In the genomic region with DNA sequence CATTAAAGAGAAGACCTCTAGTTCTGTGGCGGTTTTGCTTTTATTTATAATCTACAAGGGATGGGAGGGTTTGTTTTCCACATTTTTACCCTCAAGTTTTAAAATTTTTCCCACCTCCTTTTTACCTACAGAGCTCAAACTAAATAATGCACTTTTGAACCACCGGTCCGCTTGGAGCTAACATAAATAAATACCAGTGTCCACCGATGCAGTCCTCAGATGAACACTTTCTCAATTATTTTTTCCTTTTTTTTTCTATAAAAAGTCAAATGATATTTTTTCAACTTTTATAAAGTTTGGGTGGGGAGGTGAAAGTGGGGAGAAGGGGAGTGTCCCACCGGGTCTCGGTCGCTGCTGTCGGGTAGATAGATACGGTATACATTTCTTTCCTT, we compare ENCODE assay signal across 12 cellular contexts. TPM values are rescaled to one million over a fixed set of nuclear protein-coding genes. Genes with fewer than 3 reads are reported as not detected.
DNase-seq lines count a peak whose midpoint lies in the region; ATAC-seq and TF ChIP-seq lines count a peak whose summit lies in the region.
"Had no signal": no experiment of that assay in that cellular context is flagged by ENCODE, and none has a peak within 500 bp of the region (broad histone marks: within the 10 kb centered on the region; RNA-seq: fewer than 3 reads in every experiment).

No MANE protein-coding gene starts in this region.

- no peaks in the 10 kb centered on the region for H3K9me3 Mint-ChIP-seq in activated naive CD4-positive, alpha-beta T cell treated with anti-CD3 and anti-CD28 coated beads, Interleukin-2, amount 50 U/mL, for 72 hours

- no peaks in the 10 kb centered on the region for H3K9me3 ChIP-seq in osteoblast (ENCODE audit: low read depth, low read length)

- no peak for ATAC-seq in activated naive CD4-positive, alpha-beta T cell treated with anti-CD3 and anti-CD28 coated beads, Interleukin-2, amount 50 U/mL, for 72 hours

- H4K20me1 ChIP-seq in osteoblast (ENCODE audit: insufficient read depth, low read length) = peaks cover 22% of the 10 kb centered on the region

- CTCF ChIA-PET in AG04449 (lab: Yijun Ruan, JAX) (interaction anchor here (0.7 to 5.0 kb wide), 10 partner anchors 16 to 1713 kb away, joined by 3 to 32 read pairs (median 4); no protein-coding TSS in a partner anchor), RWPE1 (lab: Yijun Ruan, JAX) (interaction anchor here (0.5 to 0.8 kb wide), 4 partner anchors 104 to 1855 kb away, joined by 3 to 5 read pairs (median 4); no protein-coding TSS in a partner anchor)

- H3K4me2 ChIP-seq in osteoblast (ENCODE audit: insufficient read depth, low read length) = peak overlapping the region; percentile 84

- POLR2A ChIA-PET in AG04449 (lab: Yijun Ruan, JAX) (interaction anchor here (0.5 to 0.6 kb wide), 2 partner anchors 38 to 103 kb away, joined by 3 read pairs; no protein-coding TSS in a partner anchor), RWPE1 (lab: Yijun Ruan, JAX; ENCODE audit: low non-redundant PET) (no interaction called here)

- H2AFZ ChIP-seq in osteoblast (ENCODE audit: low read length) = no peak overlapping the region

- H3K4me3 ChIP-seq in AG04449 (ENCODE audit: low read depth, low read length) = peak overlapping the region; percentile 96
- H3K4me3 ChIP-seq in fibroblast of mammary gland (ENCODE audit: control insufficient read depth, low read depth, low read length) = peak overlapping the region; percentile 97
- peak overlapping the region; percentile 100 for H3K4me3 ChIP-seq in osteoblast (ENCODE audit: insufficient read depth, low read length)

- peaks cover 8% of the 10 kb centered on the region for H3K4me1 ChIP-seq in osteoblast (ENCODE audit: insufficient read depth, low read length)

- no peaks in the 10 kb centered on the region for H3K27me3 ChIP-seq in osteoblast (ENCODE audit: insufficient read depth, low read length)

- DNase-seq in AG04449 (ENCODE audit: low read depth, low spot score) = no peak
- no peak for DNase-seq in RWPE1 (ENCODE audit: low spot score)
- no peak for DNase-seq in fibroblast of mammary gland (ENCODE audit: low read depth)
- DNase-seq in osteoblast (ENCODE audit: insufficient read length, low spot score, missing footprints) = no peak
- no peak for DNase-seq in stimulated activated CD4-positive, alpha-beta T cell treated with anti-CD3 and anti-CD28 coated beads, Interleukin-1b, Interleukin-23, amount 100 ng/mL, for 48 hours
- no peak for DNase-seq in activated naive CD4-positive, alpha-beta T cell treated with anti-CD3 and anti-CD28 coated beads, Interleukin-2, amount 50 U/mL, for 72 hours (ENCODE audit: low spot score in 2 of 2)
- no peak for DNase-seq in RKO (ENCODE audit: low spot score)
- DNase-seq in activated CD4-positive, alpha-beta T cell treated with anti-CD3 and anti-CD28 coated beads for 1 hour = no peak
- DNase-seq: activated CD4-positive, alpha-beta T cell treated with anti-CD3 and anti-CD28 coated beads, Interleukin-2, amount 50 U/mL, for 48 hours; anterior cingulate cortex; NCI-H1092 treated with DMSO at 0.1 percent for 48 hours had no signal

- TF ChIP-seq CTCF in AG04449 (IDR thresholded peaks at IDR 0.05; ENCODE audit: insufficient read depth, low read length, missing control alignments) (no peak), RWPE1 (conservative IDR thresholded peaks at IDR 0.05; ENCODE audit: low read depth) (no peak), fibroblast of mammary gland (conservative IDR thresholded peaks at IDR 0.05; ENCODE audit: control insufficient read depth, insufficient read depth, low read depth, low read length) (no peak), osteoblast (IDR thresholded peaks at IDR 0.05; ENCODE audit: extremely low read depth, low read depth, low read length) (no peak)

- H3K27ac ChIP-seq in RWPE1 (peak overlapping the region; percentile 97), osteoblast (ENCODE audit: low read depth, low read length) (no peak overlapping the region)
- H3K27ac ChIP-seq: BLaER1 treated with 17β-estradiol and CSF1 and Interleukin-3, amounts not matched to agents 10 nM and 100 nM had no signal

- H3K79me2 ChIP-seq in osteoblast (ENCODE audit: insufficient read depth, low read length) = peaks cover 37% of the 10 kb centered on the region

- no peak overlapping the region for H3K27ac Mint-ChIP-seq in activated naive CD4-positive, alpha-beta T cell treated with anti-CD3 and anti-CD28 coated beads, Interleukin-2, amount 50 U/mL, for 72 hours

- peaks cover 8% of the 10 kb centered on the region for H3K36me3 ChIP-seq in osteoblast (ENCODE audit: insufficient read depth, low read length)

- H3K36me3 Mint-ChIP-seq in activated naive CD4-positive, alpha-beta T cell treated with anti-CD3 and anti-CD28 coated beads, Interleukin-2, amount 50 U/mL, for 72 hours = peaks cover 6 to 15% of the 10 kb centered on the region in 2 donors

RNA-seq across cellular contexts. Expression of a gene that starts 3.3 kb away (rescaled TPM):
- 18.5 and 19.4 TPM in 2 replicates for total RNA-seq in osteoblast
- under 1 TPM; 0.16 to 0.93 TPM for total RNA-seq in activated naive CD4-positive, alpha-beta T cell treated with anti-CD3 and anti-CD28 coated beads, Interleukin-2, amount 50 U/mL, for 72 hours

RNA-seq across cellular contexts. Expression of a gene that starts 33.2 kb away (rescaled TPM):
- 17.1 and 18.5 TPM in 2 replicates for total RNA-seq in osteoblast
- total RNA-seq in activated naive CD4-positive, alpha-beta T cell treated with anti-CD3 and anti-CD28 coated beads, Interleukin-2, amount 50 U/mL, for 72 hours = not detected

Comparison
In these comparisons a context has a peak if more than half of its experiments do, and no peak if none do; other contexts are left out.
1. RNA of a gene that starts 3.3 kb away (total RNA-seq): 18.5 to 19.4 TPM in osteoblast; 0.16 to 0.93 TPM in activated naive CD4-positive, alpha-beta T cell treated with anti-CD3 and anti-CD28 coated beads, Interleukin-2, amount 50 U/mL, for 72 hours; every median in the first group is over 10 times any median in the second.
2. RNA of a gene that starts 33.2 kb away (total RNA-seq): 17.1 to 18.5 TPM in osteoblast; not detected in activated naive CD4-positive, alpha-beta T cell treated with anti-CD3 and anti-CD28 coated beads, Interleukin-2, amount 50 U/mL, for 72 hours; every median in the first group is over 10 times any median in the second.
3. Peak in every context shown above with its lines, with median percentiles within 50 percentile points of each other: H3K4me3 ChIP-seq.